8 cellular contexts compared by ENCODE assay signal in the genomic region with DNA sequence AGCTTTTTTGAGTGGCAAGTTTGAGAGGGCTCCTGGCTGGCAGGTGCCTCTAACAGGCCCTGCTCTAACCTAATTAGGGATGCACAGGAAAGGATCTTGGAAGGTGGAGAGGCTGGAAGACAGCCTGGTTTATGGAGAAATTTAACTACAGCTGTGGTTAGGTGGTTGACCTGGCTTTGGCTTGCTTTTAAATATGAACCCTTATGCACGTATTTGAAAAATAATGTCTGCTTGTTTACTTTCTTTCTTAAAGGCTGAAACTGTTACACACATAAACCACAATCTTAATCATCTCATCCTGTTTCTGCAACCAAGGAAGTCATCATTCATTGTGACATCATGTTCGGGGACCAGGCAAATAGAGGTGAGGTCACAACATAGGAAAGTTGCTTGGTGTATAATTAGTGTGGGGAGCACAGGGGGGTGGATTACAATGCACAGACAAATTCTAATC. TPM values are rescaled to one million over a fixed set of nuclear protein-coding genes. Genes with fewer than 3 reads are reported as not detected.
DNase-seq lines count a peak whose midpoint lies in the region; ATAC-seq and TF ChIP-seq lines count a peak whose summit lies in the region.

No MANE protein-coding gene starts in this region.

- peak; percentile 44 for DNase-seq in activated naive CD4-positive, alpha-beta T cell treated with Interleukin-2 at 50 U/mL for 16 hours
- no peak for DNase-seq in activated naive CD4-positive, alpha-beta T cell (lab: John Stamatoyannopoulos, UW)
- DNase-seq in SK-N-DZ (ENCODE audit: low spot score) (peak; percentile 72), astrocyte of the spinal cord (ENCODE audit: low read depth, low spot score) (peak; percentile 83), myocyte (ENCODE audit: low read depth) (peak; percentile 42), NCI-H1092 treated with DMSO at 0.1 percent for 48 hours (lab: John Stamatoyannopoulos, UW) (no peak), T1000 (lab: John Stamatoyannopoulos, UW) (no peak)

- TF ChIP-seq CTCF in astrocyte of the spinal cord (IDR thresholded peaks at IDR 0.05; ENCODE audit: low read depth, low read length), result no peak

- in situ Hi-C loops in astrocyte of the spinal cord (cut with HindIII; ENCODE audit: low sequenced_read_pairs), result no loop called here

- no peak for ATAC-seq in GM21360 (IDR thresholded peaks at IDR 0.05; ENCODE audit: unreplicated experiment)

- H3K4me3 ChIP-seq in astrocyte of the spinal cord (ENCODE audit: low read depth, low read length), result no peak overlapping the region

RNA-seq across cellular contexts. Expression of gene DHRS13, which starts 23.1 kb away (rescaled TPM):
- polyA plus RNA-seq in SK-N-DZ (2014; cell fraction: cytosol; rRNA removed), result 81.8 and 86.0 TPM in 2 replicates
- polyA plus RNA-seq in SK-N-DZ (2014; cell fraction: nucleus; rRNA removed), result 57.3 and 58.1 TPM in 2 replicates
- total RNA-seq in myocyte, result 3.3 and 5.3 TPM in 2 replicates
- 1.0 TPM for polyA plus RNA-seq in myocyte (2012)

RNA-seq across cellular contexts. Expression of gene PHF12, which starts 25.4 kb away (rescaled TPM):
- 21.4 and 23.6 TPM in 2 replicates for polyA plus RNA-seq in SK-N-DZ (2014; cell fraction: cytosol; rRNA removed)
- 42.2 and 65.7 TPM in 2 replicates for polyA plus RNA-seq in SK-N-DZ (2014; cell fraction: nucleus; rRNA removed)
- 18.5 and 21.4 TPM in 2 replicates for total RNA-seq in myocyte
- 20.0 TPM for polyA plus RNA-seq in myocyte (2012)

RNA-seq across cellular contexts. Expression of gene FLOT2, which starts 28.4 kb away (rescaled TPM):
- polyA plus RNA-seq in SK-N-DZ (2014; cell fraction: cytosol; rRNA removed), result 67.0 and 68.9 TPM in 2 replicates
- polyA plus RNA-seq in SK-N-DZ (2014; cell fraction: nucleus; rRNA removed), result 61.8 and 62.1 TPM in 2 replicates
- 30.1 and 36.4 TPM in 2 replicates for total RNA-seq in myocyte
- polyA plus RNA-seq in myocyte (2012), result 46.7 TPM

Comparison
In these comparisons a context has a peak if more than half of its experiments do, and no peak if none do; other contexts are left out.
1. DNase-seq: peak in activated naive CD4-positive, alpha-beta T cell treated with Interleukin-2 at 50 U/mL for 16 hours (single experiment), SK-N-DZ (single experiment), astrocyte of the spinal cord (single experiment) and myocyte (single experiment); none in activated naive CD4-positive, alpha-beta T cell (0 of 4), NCI-H1092 treated with DMSO at 0.1 percent for 48 hours (single experiment) and T1000 (single experiment).